In genomic region chr17:15899596-15899995, GRCh38 we compare ENCODE assay signal across 1 cellular context. TPM values are rescaled to one million over a fixed set of nuclear protein-coding genes. Genes with fewer than 3 reads are reported as not detected.
"Had no signal": no experiment of that assay in that cellular context is flagged by ENCODE, and none has a peak within 500 bp of the region (broad histone marks: within the 10 kb centered on the region; RNA-seq: fewer than 3 reads in every experiment).

No MANE protein-coding gene starts in this region.

RNA-seq across cellular contexts. Expression of gene ADORA2B, which starts 45.3 kb away (rescaled TPM):
- total RNA-seq: ascending aorta had no signal
